ENCODE assay signal across 24 cellular contexts in the genomic region with DNA sequence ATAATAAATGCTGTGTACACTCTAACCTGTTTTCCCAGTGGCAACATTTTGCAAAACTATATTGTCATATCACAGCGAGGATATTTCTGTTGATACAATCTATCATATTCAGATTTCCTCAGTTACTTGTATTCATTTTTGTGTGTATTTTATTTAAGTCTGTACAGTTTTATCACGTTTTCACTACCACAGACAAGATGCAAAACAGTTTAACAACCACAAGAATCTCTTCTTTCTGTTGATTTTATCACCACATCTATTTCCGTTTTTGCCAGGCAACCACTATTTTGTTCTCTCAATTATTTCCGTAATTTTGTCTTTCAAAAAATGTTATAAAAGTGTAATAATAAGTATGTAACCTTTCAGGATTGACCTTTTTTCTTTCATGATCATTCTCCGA. TPM values are rescaled to one million over a fixed set of nuclear protein-coding genes. Genes with fewer than 3 reads are reported as not detected.
DNase-seq lines count a peak whose midpoint lies in the region; ATAC-seq and TF ChIP-seq lines count a peak whose summit lies in the region.
"Had no signal": no experiment of that assay in that cellular context is flagged by ENCODE, and none has a peak within 500 bp of the region (broad histone marks: within the 10 kb centered on the region; RNA-seq: fewer than 3 reads in every experiment).

No MANE protein-coding gene starts in this region.

- peaks cover 18% of the 10 kb centered on the region for H3K4me1 ChIP-seq in CD8-positive, alpha-beta memory T cell (ENCODE audit: insufficient read depth, low read length)
- no peaks in the 10 kb centered on the region for H3K4me1 ChIP-seq in prostate gland (replicated peaks)
- H3K4me1 ChIP-seq: SJCRH30 had no signal

- H3K79me2 ChIP-seq in SU-DHL-6 (ENCODE audit: insufficient read depth, low read length): no peaks in the 10 kb centered on the region

- intact Hi-C loops in prostate gland (cut with DNase I): no loop called here

- peaks cover 28 to 36% (median 35%) of the 10 kb centered on the region in 3 donors for H3K4me1 Mint-ChIP-seq in CD8-positive, alpha-beta memory T cell
- H3K4me1 Mint-ChIP-seq in memory B cell (peaks cover 10% of the 10 kb centered on the region), T-helper 17 cell (peaks cover 16% of the 10 kb centered on the region), WTC11 (peaks cover 48% of the 10 kb centered on the region)

- H3K4me3 ChIP-seq in CD8-positive, alpha-beta memory T cell (ENCODE audit: low read length): no peak overlapping the region
- H3K4me3 ChIP-seq in SU-DHL-6 (ENCODE audit: insufficient read depth, low read length, poor library complexity, severe bottlenecking): no peak overlapping the region
- H3K4me3 ChIP-seq in prostate gland: no peak overlapping the region
- H3K4me3 ChIP-seq: SJCRH30 had no signal

- H3K9me2 ChIP-seq in SU-DHL-6 (replicated peaks; ENCODE audit: insufficient read depth, low read length): no peaks in the 10 kb centered on the region

- 77% methylated on average over 5 of the region's 5 CpGs for WGBS in prostate gland

- no peaks in the 10 kb centered on the region for H3K9me3 ChIP-seq in CD8-positive, alpha-beta memory T cell (ENCODE audit: low read length)
- no peaks in the 10 kb centered on the region for H3K9me3 ChIP-seq in KOPT-K1 (ENCODE audit: insufficient read depth, low read length, poor library complexity, severe bottlenecking)
- H3K9me3 ChIP-seq in SU-DHL-6 (ENCODE audit: insufficient read depth, low read length): no peaks in the 10 kb centered on the region
- H3K9me3 ChIP-seq in T-helper 17 cell (ENCODE audit: control insufficient read depth, low read length, poor library complexity, severe bottlenecking): peaks cover 3% of the 10 kb centered on the region
- no peaks in the 10 kb centered on the region for H3K9me3 ChIP-seq in prostate gland
- H3K9me3 ChIP-seq: SJCRH30 had no signal

- no peak for TF ChIP-seq POLR2A in prostate gland (IDR thresholded peaks at IDR 0.05)

- H3K9ac ChIP-seq in SU-DHL-6 (ENCODE audit: low read length): no peak overlapping the region

- H3K4me3 Mint-ChIP-seq in CD8-positive, alpha-beta memory T cell: peak overlapping the region in 6 of 7 donors; percentile 29 to 70 (median 49)
- H3K4me3 Mint-ChIP-seq in memory B cell: no peak overlapping the region
- H3K4me3 Mint-ChIP-seq in T-helper 17 cell: no peak overlapping the region
- no peak overlapping the region for H3K4me3 Mint-ChIP-seq in WTC11
- H3K4me3 Mint-ChIP-seq: B cell, CD14-positive monocyte, IgD-negative memory B cell had no signal

- peak overlapping the region in 3 of 8 donors; percentile 10 to 54 (median 42) for H3K27ac Mint-ChIP-seq in CD8-positive, alpha-beta memory T cell
- H3K27ac Mint-ChIP-seq in memory B cell: no peak overlapping the region
- no peak overlapping the region for H3K27ac Mint-ChIP-seq in T-helper 17 cell
- H3K27ac Mint-ChIP-seq in WTC11: no peak overlapping the region
- H3K27ac Mint-ChIP-seq: B cell, CD14-positive monocyte had no signal

- CTCF ChIA-PET in CD8-positive, alpha-beta memory T cell (lab: Charles Lee): no interaction called here
- CTCF ChIA-PET in WTC11 (lab: Charles Lee): no interaction called here

- H3K27ac ChIP-seq in CD8-positive, alpha-beta memory T cell (ENCODE audit: low read depth, low read length): no peak overlapping the region
- H3K27ac ChIP-seq in KOPT-K1 (ENCODE audit: low read depth, low read length, poor library complexity, severe bottlenecking): peak overlapping the region; percentile 41
- no peak overlapping the region; the same call in 1 of the 2 replicates for H3K27ac ChIP-seq in SU-DHL-6 (ENCODE audit: low read depth, low read length)
- H3K27ac ChIP-seq in prostate gland: no peak overlapping the region
- H3K27ac ChIP-seq: SJCRH30 had no signal

- H3K36me3 ChIP-seq in CD8-positive, alpha-beta memory T cell (ENCODE audit: insufficient read depth, low read length): no peaks in the 10 kb centered on the region
- H3K36me3 ChIP-seq in KOPT-K1 (ENCODE audit: insufficient read depth, low read length) (no peaks in the 10 kb centered on the region; the same call in 1 of the 2 replicates), SU-DHL-6 (ENCODE audit: low read length) (no peaks in the 10 kb centered on the region), prostate gland (no peaks in the 10 kb centered on the region)

- ATAC-seq in memory B cell (ENCODE audit: low read depth): peak; percentile 38
- no peak for ATAC-seq in T-helper 17 cell
- ATAC-seq in WTC11: no peak
- ATAC-seq: HCT116, Panc1 had no signal

- POLR2A ChIA-PET in CD8-positive, alpha-beta memory T cell (lab: Charles Lee): no interaction called here
- POLR2A ChIA-PET in WTC11 (lab: Charles Lee): no interaction called here

- H3K4me2 ChIP-seq in SU-DHL-6 (ENCODE audit: low read depth, low read length, poor library complexity, severe bottlenecking): peak overlapping the region; percentile 39

- no peaks in the 10 kb centered on the region for H3F3A ChIP-seq in SU-DHL-6 (ENCODE audit: insufficient read depth)

- no peak overlapping the region for H2AFZ ChIP-seq in SU-DHL-6 (ENCODE audit: low read depth, low read length, severe bottlenecking)

- H3K27me3 ChIP-seq in CD8-positive, alpha-beta memory T cell (ENCODE audit: insufficient read depth, low read length, poor library complexity, severe bottlenecking): no peaks in the 10 kb centered on the region
- H3K27me3 ChIP-seq in SU-DHL-6 (ENCODE audit: low read length) (no peaks in the 10 kb centered on the region), prostate gland (replicated peaks; ENCODE audit: insufficient read depth) (no peaks in the 10 kb centered on the region)
- H3K27me3 ChIP-seq: SJCRH30 had no signal

- H3K9me3 Mint-ChIP-seq in CD8-positive, alpha-beta memory T cell: no peaks in the 10 kb centered on the region
- H3K9me3 Mint-ChIP-seq in memory B cell: no peaks in the 10 kb centered on the region
- H3K9me3 Mint-ChIP-seq in WTC11: no peaks in the 10 kb centered on the region
- H3K9me3 Mint-ChIP-seq: IgD-negative memory B cell had no signal

- peak in 1 of 5 donors; percentile 16 for DNase-seq in CD8-positive, alpha-beta memory T cell
- DNase-seq in memory B cell (ENCODE audit: low spot score in 2 of 2) (no peak), T-helper 17 cell (no peak), WTC11 (ENCODE audit: low spot score) (no peak), SIG-M5 treated with dmso at 0.1 percent for 504 hours (lab: John Stamatoyannopoulos, UW; ENCODE audit: unreplicated experiment) (no peak), prostate gland (ENCODE audit: low spot score) (no peak)
- DNase-seq: COR-L47; DMS79; GOT3; MM.1S; NCI-H1048; NCI-H1417 treated with DMSO at 0.1 percent for 48 hours; NCI-H187 treated with DMSO at 0.1 percent for 48 hours; NCI-H2107; NCI-H510A; NK-92 treated with Interleukin-12 subunit alpha and Interleukin-12 subunit beta, amount 100 ng/mL, for 24 hours; SJCRH30 had no signal

- TF ChIP-seq CTCF in SU-DHL-6 (IDR thresholded peaks at IDR 0.05; ENCODE audit: insufficient read depth, low read length, poor library complexity, severe bottlenecking) (no peak), WTC11 (IDR thresholded peaks at IDR 0.05) (no peak), prostate gland (IDR thresholded peaks at IDR 0.05) (no peak)

- no peaks in the 10 kb centered on the region for H4K20me1 ChIP-seq in SU-DHL-6 (ENCODE audit: low read depth, low read length)

- H3K36me3 Mint-ChIP-seq in CD8-positive, alpha-beta memory T cell: peaks cover 0 to 2% (median 0%) of the 10 kb centered on the region in 3 donors
- H3K36me3 Mint-ChIP-seq in memory B cell (no peaks in the 10 kb centered on the region), T-helper 17 cell (ENCODE audit: low read depth) (no peaks in the 10 kb centered on the region), WTC11 (peaks cover 16% of the 10 kb centered on the region)

- peaks cover 0 to 1% of the 10 kb centered on the region in 2 donors for H3K27me3 Mint-ChIP-seq in CD8-positive, alpha-beta memory T cell
- H3K27me3 Mint-ChIP-seq in memory B cell (no peaks in the 10 kb centered on the region), T-helper 17 cell (peaks cover 14% of the 10 kb centered on the region), WTC11 (ENCODE audit: low read depth) (no peaks in the 10 kb centered on the region)
- H3K27me3 Mint-ChIP-seq: B cell had no signal

TF ChIP-seq in WTC11, 78 proteins besides CTCF, POLR2A, EP300 and RAD21 (continues in another document):
- TF ChIP-seq, protein P1, sequence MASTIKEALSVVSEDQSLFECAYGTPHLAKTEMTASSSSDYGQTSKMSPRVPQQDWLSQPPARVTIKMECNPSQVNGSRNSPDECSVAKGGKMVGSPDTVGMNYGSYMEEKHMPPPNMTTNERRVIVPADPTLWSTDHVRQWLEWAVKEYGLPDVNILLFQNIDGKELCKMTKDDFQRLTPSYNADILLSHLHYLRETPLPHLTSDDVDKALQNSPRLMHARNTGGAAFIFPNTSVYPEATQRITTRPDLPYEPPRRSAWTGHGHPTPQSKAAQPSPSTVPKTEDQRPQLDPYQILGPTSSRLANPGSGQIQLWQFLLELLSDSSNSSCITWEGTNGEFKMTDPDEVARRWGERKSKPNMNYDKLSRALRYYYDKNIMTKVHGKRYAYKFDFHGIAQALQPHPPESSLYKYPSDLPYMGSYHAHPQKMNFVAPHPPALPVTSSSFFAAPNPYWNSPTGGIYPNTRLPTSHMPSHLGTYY (CRISPR knock-in tag; IDR thresholded peaks at IDR 0.05): no peak
- TF ChIP-seq, protein P2, sequence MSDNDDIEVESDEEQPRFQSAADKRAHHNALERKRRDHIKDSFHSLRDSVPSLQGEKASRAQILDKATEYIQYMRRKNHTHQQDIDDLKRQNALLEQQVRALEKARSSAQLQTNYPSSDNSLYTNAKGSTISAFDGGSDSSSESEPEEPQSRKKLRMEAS (CRISPR knock-in tag; IDR thresholded peaks at IDR 0.05): no peak
- TF ChIP-seq, protein P3, sequence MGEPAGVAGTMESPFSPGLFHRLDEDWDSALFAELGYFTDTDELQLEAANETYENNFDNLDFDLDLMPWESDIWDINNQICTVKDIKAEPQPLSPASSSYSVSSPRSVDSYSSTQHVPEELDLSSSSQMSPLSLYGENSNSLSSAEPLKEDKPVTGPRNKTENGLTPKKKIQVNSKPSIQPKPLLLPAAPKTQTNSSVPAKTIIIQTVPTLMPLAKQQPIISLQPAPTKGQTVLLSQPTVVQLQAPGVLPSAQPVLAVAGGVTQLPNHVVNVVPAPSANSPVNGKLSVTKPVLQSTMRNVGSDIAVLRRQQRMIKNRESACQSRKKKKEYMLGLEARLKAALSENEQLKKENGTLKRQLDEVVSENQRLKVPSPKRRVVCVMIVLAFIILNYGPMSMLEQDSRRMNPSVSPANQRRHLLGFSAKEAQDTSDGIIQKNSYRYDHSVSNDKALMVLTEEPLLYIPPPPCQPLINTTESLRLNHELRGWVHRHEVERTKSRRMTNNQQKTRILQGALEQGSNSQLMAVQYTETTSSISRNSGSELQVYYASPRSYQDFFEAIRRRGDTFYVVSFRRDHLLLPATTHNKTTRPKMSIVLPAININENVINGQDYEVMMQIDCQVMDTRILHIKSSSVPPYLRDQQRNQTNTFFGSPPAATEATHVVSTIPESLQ (CRISPR knock-in tag; IDR thresholded peaks at IDR 0.05): no peak
- no peak for TF ChIP-seq ETV6 (CRISPR knock-in tag; IDR thresholded peaks at IDR 0.05)
- no peak for TF ChIP-seq KAT7 (CRISPR knock-in tag; IDR thresholded peaks at IDR 0.05; ENCODE audit: borderline replicate concordance)

RNA-seq across cellular contexts. Expression of a gene that starts 55.6 kb away (rescaled TPM):
- total RNA-seq in CD8-positive, alpha-beta memory T cell: 1 to 10 TPM; 1.2 to 1.4 TPM
- 0.35 TPM for polyA plus RNA-seq in CD8-positive, alpha-beta memory T cell
- under 1 TPM; 0.10 to 0.12 TPM for total RNA-seq in T-helper 17 cell
- total RNA-seq in WTC11 (2021): 35.9 to 37.1 TPM (median 36.1 TPM) in 3 replicates
- total RNA-seq in prostate gland: 10 to 100 TPM in 1 of 2 donors, 1 to 10 TPM in 1; 9.5 to 13.3 TPM

Comparison
In these comparisons a context has a peak if more than half of its experiments do, and no peak if none do; other contexts are left out.
1. H3K4me3 Mint-ChIP-seq: peak in CD8-positive, alpha-beta memory T cell (6 of 7); none in memory B cell (single experiment), T-helper 17 cell (single experiment) and WTC11 (single experiment).
2. RNA of a gene that starts 55.6 kb away (total RNA-seq): 35.9 to 37.1 TPM in WTC11 and 9.5 to 13.3 TPM in prostate gland; 1.2 to 1.4 TPM in CD8-positive, alpha-beta memory T cell and 0.10 to 0.12 TPM in T-helper 17 cell; every median in the first group is over 4 times any median in the second.